In genomic region chr17:61494325-61495160, GRCh38 we compare ENCODE assay signal across 29 cellular contexts. TPM values are rescaled to one million over a fixed set of nuclear protein-coding genes. Genes with fewer than 3 reads are reported as not detected.
DNase-seq lines count a peak whose midpoint lies in the region; ATAC-seq and TF ChIP-seq lines count a peak whose summit lies in the region.
"Had no signal": no experiment of that assay in that cellular context is flagged by ENCODE, and none has a peak within 500 bp of the region (broad histone marks: within the 10 kb centered on the region; RNA-seq: fewer than 3 reads in every experiment).

No MANE protein-coding gene starts in this region.

- H3K36me3 Mint-ChIP-seq in mesothelial cell of epicardium, result no peaks in the 10 kb centered on the region
- H3K36me3 Mint-ChIP-seq: naive B cell; stimulated activated memory B cell treated with anti-CD40 and anti-IgM and Interleukin-4, amounts not matched to agents 10 μg/mL and 1 μg/mL and 100 μg/mL, for 72 hours had no signal

- no peak for TF ChIP-seq CTCF in mesothelial cell of epicardium (IDR thresholded peaks at IDR 0.05; ENCODE audit: unreplicated experiment)

- H3K9me3 Mint-ChIP-seq in stimulated activated naive CD8-positive, alpha-beta T cell treated with anti-CD3 and anti-CD28 coated beads, Interleukin-15, amount 100 ng/mL, for 72 hours, result no peaks in the 10 kb centered on the region
- no peaks in the 10 kb centered on the region for H3K9me3 Mint-ChIP-seq in mesothelial cell of epicardium
- H3K9me3 Mint-ChIP-seq: activated B cell treated with CpG ODN at 0.5 μM for 24 hours; activated T-cell treated with anti-CD3 and anti-CD28 coated beads, Interleukin-2, amount 50 U/mL, for 24 hours; CD4-positive, alpha-beta T cell; effector memory CD8-positive, alpha-beta T cell; naive B cell; stimulated activated memory B cell treated with anti-CD40 and anti-IgM and Interleukin-4, amounts not matched to agents 10 μg/mL and 1 μg/mL and 100 μg/mL, for 72 hours had no signal

- H3K27me3 Mint-ChIP-seq in stimulated activated naive CD8-positive, alpha-beta T cell treated with anti-CD3 and anti-CD28 coated beads, Interleukin-15, amount 100 ng/mL, for 72 hours, result peaks cover 12% of the 10 kb centered on the region
- no peaks in the 10 kb centered on the region for H3K27me3 Mint-ChIP-seq in mesothelial cell of epicardium (ENCODE audit: low read depth)

- H3K4me3 Mint-ChIP-seq in stimulated activated naive CD8-positive, alpha-beta T cell treated with anti-CD3 and anti-CD28 coated beads, Interleukin-15, amount 100 ng/mL, for 72 hours, result no peak overlapping the region
- no peak overlapping the region for H3K4me3 Mint-ChIP-seq in mesothelial cell of epicardium
- H3K4me3 Mint-ChIP-seq: activated T-cell treated with anti-CD3 and anti-CD28 coated beads, Interleukin-2, amount 50 U/mL, for 24 hours; CD4-positive, alpha-beta T cell had no signal

- ATAC-seq in stimulated activated naive CD8-positive, alpha-beta T cell treated with anti-CD3 and anti-CD28 coated beads, Interleukin-15, Interleukin-2, amounts not matched to agents 100 U/mL and 50 U/mL, for 24 hours, result peak; percentile 19
- ATAC-seq in stimulated activated naive CD8-positive, alpha-beta T cell treated with anti-CD3 and anti-CD28 coated beads, Interleukin-15, amount 100 ng/mL, for 72 hours, result no peak
- no peak for ATAC-seq in GM21360 (IDR thresholded peaks at IDR 0.05; ENCODE audit: unreplicated experiment)
- ATAC-seq in HG02938 (IDR thresholded peaks at IDR 0.05; ENCODE audit: unreplicated experiment), result no peak
- ATAC-seq: left lung; stimulated activated memory B cell treated with anti-CD40 and anti-IgM and Interleukin-4, amounts not matched to agents 10 μg/mL and 1 μg/mL and 100 μg/mL, for 72 hours had no signal

- H3K4me1 Mint-ChIP-seq in stimulated activated naive CD8-positive, alpha-beta T cell treated with anti-CD3 and anti-CD28 coated beads, Interleukin-15, amount 100 ng/mL, for 72 hours, result peaks cover 17% of the 10 kb centered on the region
- H3K4me1 Mint-ChIP-seq in mesothelial cell of epicardium, result peaks cover 57% of the 10 kb centered on the region
- H3K4me1 Mint-ChIP-seq: activated B cell treated with CpG ODN at 0.5 μM for 24 hours had no signal

- H3K27ac Mint-ChIP-seq in stimulated activated naive CD8-positive, alpha-beta T cell treated with anti-CD3 and anti-CD28 coated beads, Interleukin-15, amount 100 ng/mL, for 72 hours, result no peak overlapping the region
- peak overlapping the region; percentile 80 for H3K27ac Mint-ChIP-seq in mesothelial cell of epicardium
- H3K27ac Mint-ChIP-seq: activated B cell treated with CpG ODN at 0.5 μM for 24 hours; activated T-cell treated with anti-CD3 and anti-CD28 coated beads, Interleukin-2, amount 50 U/mL, for 24 hours; CD4-positive, alpha-beta T cell; naive B cell; stimulated activated memory B cell treated with anti-CD40 and anti-IgM and Interleukin-4, amounts not matched to agents 10 μg/mL and 1 μg/mL and 100 μg/mL, for 72 hours had no signal

- DNase-seq in stimulated activated naive CD8-positive, alpha-beta T cell treated with anti-CD3 and anti-CD28 coated beads, Interleukin-15, Interleukin-2, amounts not matched to agents 100 U/mL and 50 U/mL, for 24 hours, result no peak
- DNase-seq in stimulated activated naive CD8-positive, alpha-beta T cell treated with anti-CD3 and anti-CD28 coated beads, Interleukin-15, amount 100 ng/mL, for 72 hours, result no peak
- DNase-seq in T1000 (lab: John Stamatoyannopoulos, UW) (peak; percentile 55), mesothelial cell of epicardium (ENCODE audit: low spot score in 2 of 2, unreplicated experiment in 2 of 2) (no peak), NCI-H2029 treated with DMSO at 0.1 percent for 48 hours (lab: John Stamatoyannopoulos, UW) (no peak), kidney tubule cell (ENCODE audit: low spot score) (no peak)
- DNase-seq: activated B cell treated with CpG ODN at 0.5 μM for 24 hours; activated T-cell treated with anti-CD3 and anti-CD28 coated beads, Interleukin-2, amount 50 U/mL, for 24 hours; AML-193; CD4-positive, alpha-beta T cell; central memory CD4-positive, alpha-beta T cell; erythroblast; Karpas-422; naive B cell; NCI-H1436; psoas muscle; SIG-M5; sigmoid colon; stimulated activated CD4-positive, alpha-beta T cell treated with anti-CD3 and anti-CD28 coated beads, Interleukin-15, amount 100 ng/mL, for 24 hours had no signal

RNA-seq across cellular contexts. Expression of gene TBX4, which starts 42.3 kb away (rescaled TPM):
- 51.9 to 56.6 TPM (median 54.2 TPM) in 3 replicates for total RNA-seq in mesothelial cell of epicardium
- total RNA-seq: A673; activated B cell treated with CpG ODN at 0.5 μM for 24 hours; CD4-positive, alpha-beta T cell; Daoy; glomerular endothelial cell; H1; sigmoid colon; temporal lobe had no signal
